In genomic region chr20:29742699-29743100, GRCh38 we compare ENCODE assay signal across 22 cellular contexts.
"Had no signal": no experiment of that assay in that cellular context is flagged by ENCODE, and none has a peak within 500 bp of the region (broad histone marks: within the 10 kb centered on the region; RNA-seq: fewer than 3 reads in every experiment).

No MANE protein-coding gene starts in this region.

- H3K4me3 Mint-ChIP-seq: activated B cell treated with CpG ODN at 0.5 μM for 24 hours; activated CD4-positive, alpha-beta T cell treated with anti-CD3 and anti-CD28 coated beads for 36 hours; activated naive CD4-positive, alpha-beta T cell treated with anti-CD3 and anti-CD28 coated beads, Interleukin-2, amount 10 ng/mL, durations not matched to agents 7 days and 5 days; activated T-cell treated with anti-CD3 and anti-CD28 coated beads, Interleukin-2, amount 50 U/mL, for 72 hours; mesothelial cell of epicardium; neural progenitor cell; T-helper 1 cell treated with Interleukin-12 subunit alpha and Interleukin-12 subunit beta and Interleukin-4 antibody, amounts not matched to agents 30 μg/mL and 1 μg/mL, for 36 hours had no signal

- H3K4me1 ChIP-seq: heart right ventricle, neural progenitor cell, sigmoid colon, thyroid gland had no signal

- H3K27me3 Mint-ChIP-seq: activated B cell treated with CpG ODN at 0.5 μM for 24 hours; activated CD4-positive, alpha-beta T cell treated with anti-CD3 and anti-CD28 coated beads for 36 hours had no signal

- H3K4me1 Mint-ChIP-seq: activated B cell treated with CpG ODN at 0.5 μM for 24 hours; activated CD4-positive, alpha-beta T cell treated with anti-CD3 and anti-CD28 coated beads for 36 hours; activated naive CD4-positive, alpha-beta T cell treated with anti-CD3 and anti-CD28 coated beads, Interleukin-2, amount 10 ng/mL, durations not matched to agents 7 days and 5 days; mesothelial cell of epicardium; naive thymus-derived CD8-positive, alpha-beta T cell; neural progenitor cell had no signal

- H3K9me3 ChIP-seq: thyroid gland had no signal

- H3K27ac ChIP-seq: epithelial cell of prostate, heart right ventricle, neural progenitor cell, sigmoid colon, thyroid gland had no signal

- DNase-seq: activated B cell treated with CpG ODN at 0.5 μM for 24 hours; activated CD4-positive, alpha-beta T cell treated with anti-CD3 and anti-CD28 coated beads for 36 hours; activated CD4-positive, alpha-beta T cell treated with anti-CD3 and anti-CD28 coated beads, Interleukin-2, amount 50 U/mL, for 4 hours; activated effector memory CD4-positive, alpha-beta T cell treated with anti-CD3 and anti-CD28 coated beads, Interleukin-2, amount 50 U/mL, for 16 hours; activated naive CD4-positive, alpha-beta T cell treated with anti-CD3 and anti-CD28 coated beads, Interleukin-2, amount 10 ng/mL, durations not matched to agents 7 days and 5 days; activated T-cell treated with anti-CD3 and anti-CD28 coated beads, Interleukin-2, amount 50 U/mL, for 72 hours; amygdala; cerebellar nuclear complex; cortex of kidney; heart right ventricle; mammary epithelial cell; naive thymus-derived CD8-positive, alpha-beta T cell; sigmoid colon; stimulated activated CD4-positive, alpha-beta T cell treated with anti-CD3 and anti-CD28 coated beads, Interleukin-2, amount 100 ng/mL, for 48 hours; stimulated activated naive CD4-positive, alpha-beta T cell; thyroid gland had no signal

- H3K36me3 Mint-ChIP-seq: activated naive CD4-positive, alpha-beta T cell treated with anti-CD3 and anti-CD28 coated beads, Interleukin-2, amount 10 ng/mL, durations not matched to agents 7 days and 5 days had no signal

- H3K27me3 ChIP-seq: neural progenitor cell, thyroid gland had no signal

- ATAC-seq: activated CD4-positive, alpha-beta T cell treated with anti-CD3 and anti-CD28 coated beads for 36 hours; activated T-cell treated with anti-CD3 and anti-CD28 coated beads, Interleukin-2, amount 50 U/mL, for 72 hours; left lobe of liver; naive thymus-derived CD8-positive, alpha-beta T cell had no signal

- H3K36me3 ChIP-seq: heart right ventricle, neural progenitor cell, sigmoid colon, thyroid gland had no signal

- H3K4me3 ChIP-seq: neural progenitor cell, sigmoid colon, smooth muscle cell, thyroid gland had no signal

- H3K27ac Mint-ChIP-seq: activated B cell treated with CpG ODN at 0.5 μM for 24 hours; activated CD4-positive, alpha-beta T cell treated with anti-CD3 and anti-CD28 coated beads for 36 hours; activated naive CD4-positive, alpha-beta T cell treated with anti-CD3 and anti-CD28 coated beads, Interleukin-2, amount 10 ng/mL, durations not matched to agents 7 days and 5 days; activated T-cell treated with anti-CD3 and anti-CD28 coated beads, Interleukin-2, amount 50 U/mL, for 72 hours; mesothelial cell of epicardium; naive thymus-derived CD8-positive, alpha-beta T cell; neural progenitor cell; T-helper 1 cell treated with Interleukin-12 subunit alpha and Interleukin-12 subunit beta and Interleukin-4 antibody, amounts not matched to agents 30 μg/mL and 1 μg/mL, for 36 hours had no signal
